In genomic region chr21:26432410-26432809, GRCh38 we compare ENCODE assay signal across 19 cellular contexts.
DNase-seq lines count a peak whose midpoint lies in the region; ATAC-seq and TF ChIP-seq lines count a peak whose summit lies in the region.
"Had no signal": no experiment of that assay in that cellular context is flagged by ENCODE, and none has a peak within 500 bp of the region (broad histone marks: within the 10 kb centered on the region; RNA-seq: fewer than 3 reads in every experiment).

No MANE protein-coding gene starts in this region.

- H3K27ac Mint-ChIP-seq in activated CD4-positive, alpha-beta T cell treated with anti-CD3 and anti-CD28 coated beads, Interleukin-2, amount 10 ng/mL, durations not matched to agents 7 days and 5 days, result no peak overlapping the region
- H3K27ac Mint-ChIP-seq: CD4-positive, alpha-beta T cell; GM23338; IgD-negative memory B cell; T-helper 1 cell treated with Interleukin-12 subunit alpha and Interleukin-12 subunit beta and Interleukin-4 antibody, amounts not matched to agents 30 μg/mL and 1 μg/mL, for 36 hours had no signal

- TF ChIP-seq CTCF in GM12865 (IDR thresholded peaks at IDR 0.05; ENCODE audit: insufficient read depth, low read depth, low read length, missing control alignments), result no peak

- H3K36me3 Mint-ChIP-seq in activated CD4-positive, alpha-beta T cell treated with anti-CD3 and anti-CD28 coated beads, Interleukin-2, amount 10 ng/mL, durations not matched to agents 7 days and 5 days (ENCODE audit: low read depth), result no peaks in the 10 kb centered on the region

- H3K4me1 Mint-ChIP-seq in activated CD4-positive, alpha-beta T cell treated with anti-CD3 and anti-CD28 coated beads, Interleukin-2, amount 10 ng/mL, durations not matched to agents 7 days and 5 days, result no peaks in the 10 kb centered on the region
- H3K4me1 Mint-ChIP-seq: IgD-negative memory B cell had no signal

- no peaks in the 10 kb centered on the region for H3K27me3 Mint-ChIP-seq in activated CD4-positive, alpha-beta T cell treated with anti-CD3 and anti-CD28 coated beads, Interleukin-2, amount 10 ng/mL, durations not matched to agents 7 days and 5 days
- H3K27me3 Mint-ChIP-seq: CD4-positive, alpha-beta T cell; IgD-negative memory B cell had no signal

- DNase-seq in GM12865 (ENCODE audit: low read depth), result peak; percentile 37
- peak; percentile 71 for DNase-seq in MV-4-11 (lab: John Stamatoyannopoulos, UW)
- DNase-seq in left kidney (ENCODE audit: low read depth, low spot score), result peak; percentile 12
- DNase-seq in activated CD4-positive, alpha-beta T cell treated with anti-CD3 and anti-CD28 coated beads, Interleukin-2, amount 10 ng/mL, durations not matched to agents 7 days and 5 days, result no peak
- DNase-seq: CD4-positive, alpha-beta T cell; EL; Kasumi-1; MG63; NCI-H1694 treated with DMSO at 0.1 percent for 48 hours; SJCRH30 had no signal

- CTCF ChIA-PET in activated CD4-positive, alpha-beta T cell treated with anti-CD3 and anti-CD28 coated beads, Interleukin-2, amount 10 ng/mL, durations not matched to agents 7 days and 5 days (lab: Charles Lee), result no interaction called here

- peak; percentile 26 for ATAC-seq in GM19468 (IDR thresholded peaks at IDR 0.05; ENCODE audit: extremely low read depth, unreplicated experiment)
- no peak for ATAC-seq in esophagus mucosa
- no peak for ATAC-seq in HG02981 (IDR thresholded peaks at IDR 0.05; ENCODE audit: unreplicated experiment)
- ATAC-seq: A549, GM23338, HCT116, Panc1 had no signal

- no peaks in the 10 kb centered on the region for H3K9me3 Mint-ChIP-seq in activated CD4-positive, alpha-beta T cell treated with anti-CD3 and anti-CD28 coated beads, Interleukin-2, amount 10 ng/mL, durations not matched to agents 7 days and 5 days
- H3K9me3 Mint-ChIP-seq: CD4-positive, alpha-beta T cell; GM23338; T-helper 1 cell treated with Interleukin-12 subunit alpha and Interleukin-12 subunit beta and Interleukin-4 antibody, amounts not matched to agents 30 μg/mL and 1 μg/mL, for 36 hours had no signal

- H3K4me3 ChIP-seq in GM12865 (ENCODE audit: low read depth, low read length), result no peak overlapping the region
- H3K4me3 ChIP-seq: A549, GM23338, MG63, SJCRH30 had no signal

- H3K4me3 Mint-ChIP-seq in activated CD4-positive, alpha-beta T cell treated with anti-CD3 and anti-CD28 coated beads, Interleukin-2, amount 10 ng/mL, durations not matched to agents 7 days and 5 days, result no peak overlapping the region
- H3K4me3 Mint-ChIP-seq: CD4-positive, alpha-beta T cell; GM23338; IgD-negative memory B cell; T-helper 1 cell treated with Interleukin-12 subunit alpha and Interleukin-12 subunit beta and Interleukin-4 antibody, amounts not matched to agents 30 μg/mL and 1 μg/mL, for 36 hours had no signal

- POLR2A ChIA-PET in activated CD4-positive, alpha-beta T cell treated with anti-CD3 and anti-CD28 coated beads, Interleukin-2, amount 10 ng/mL, durations not matched to agents 7 days and 5 days (lab: Charles Lee), result no interaction called here
